In the genomic region with DNA sequence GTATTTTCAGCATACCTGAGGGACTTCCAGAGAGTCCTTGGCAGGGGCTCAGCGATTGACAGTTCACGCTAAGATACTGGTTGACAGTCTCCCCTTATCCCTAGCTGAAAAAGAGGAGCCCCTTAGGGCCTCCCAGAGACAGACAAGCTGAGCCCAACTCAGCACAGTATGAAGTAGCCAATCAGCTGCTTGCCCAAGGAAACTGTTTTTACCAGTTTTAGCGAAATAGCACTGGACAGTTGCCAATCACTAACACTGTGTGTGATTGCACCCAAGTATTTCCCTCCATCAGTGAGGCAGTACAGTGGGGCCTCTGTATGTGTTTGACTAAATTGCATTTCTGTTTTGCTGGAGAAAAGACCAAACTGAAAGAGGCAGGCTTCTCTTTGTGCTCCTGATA, we compare ENCODE assay signal across 32 cellular contexts. TPM values are rescaled to one million over a fixed set of nuclear protein-coding genes. Genes with fewer than 3 reads are reported as not detected.
DNase-seq lines count a peak whose midpoint lies in the region; ATAC-seq and TF ChIP-seq lines count a peak whose summit lies in the region.
"Had no signal": no experiment of that assay in that cellular context is flagged by ENCODE, and none has a peak within 500 bp of the region (broad histone marks: within the 10 kb centered on the region; RNA-seq: fewer than 3 reads in every experiment).

No MANE protein-coding gene starts in this region.

- H3K9ac ChIP-seq in IMR-90 (ENCODE audit: low read depth, low read length): no peak overlapping the region
- H3K9ac ChIP-seq: KMS-11 had no signal

- TF ChIP-seq POLR2A in IMR-90 (IDR thresholded peaks at IDR 0.05; ENCODE audit: low read depth, low read length): no peak
- no peak for TF ChIP-seq POLR2A in spleen (IDR thresholded peaks at IDR 0.05)

- no peak overlapping the region for H3K56ac ChIP-seq in IMR-90 (ENCODE audit: extremely low read depth, insufficient read depth, low read length)

- H3K36me3 ChIP-seq in IMR-90 (ENCODE audit: control insufficient read depth, insufficient read depth, low read length): peaks cover 54% of the 10 kb centered on the region
- H3K36me3 ChIP-seq in spleen: peaks cover 0 to 42% (median 2%) of the 10 kb centered on the region in 6 donors
- H3K36me3 ChIP-seq: ovary had no signal

- intact Hi-C loops in CD4-positive, alpha-beta T cell (cut with DNase I, micrococcal nuclease): no loop called here
- intact Hi-C loops in IMR-90 (cut with micrococcal nuclease): no loop called here
- intact Hi-C loops in spleen (cut with DNase I; ENCODE audit: low total_unique reads): no loop called here

- in situ Hi-C loops in IMR-90 (cut with MboI; ENCODE audit: low sequenced_read_pairs): no loop called here

- H3K4me1 ChIP-seq in IMR-90 (ENCODE audit: control insufficient read depth, insufficient read depth, low read length): peaks cover 2% of the 10 kb centered on the region; the same call in 1 of the 2 replicates
- peaks cover 0 to 7% (median 0%) of the 10 kb centered on the region in 6 donors for H3K4me1 ChIP-seq in spleen
- H3K4me1 ChIP-seq: tibial artery had no signal

- TF ChIP-seq RAD21 in IMR-90 (IDR thresholded peaks at IDR 0.05; ENCODE audit: low read length): no peak

- H3K27ac Mint-ChIP-seq in CD4-positive, alpha-beta T cell: peak overlapping the region; percentile 33
- H3K27ac Mint-ChIP-seq: stimulated activated naive CD8-positive, alpha-beta T cell treated with anti-CD3 and anti-CD28 coated beads, Interleukin-15, amount 100 ng/mL, for 72 hours had no signal

- H2AK9ac ChIP-seq in IMR-90 (replicated peaks; ENCODE audit: low read depth, low read length, poor library complexity): no peak overlapping the region

- no peak overlapping the region for H3K4me2 ChIP-seq in IMR-90 (ENCODE audit: low read depth, low read length)
- H3K4me2 ChIP-seq: hepatocyte, KMS-11, PC-9, smooth muscle cell had no signal

- H3K79me1 ChIP-seq in IMR-90 (ENCODE audit: low read depth in 1 of 2, low read length in 2 of 2): peaks cover 45 to 58% of the 10 kb centered on the region in 2 experiments

- H3K4me3 Mint-ChIP-seq in CD4-positive, alpha-beta T cell: no peak overlapping the region
- H3K4me3 Mint-ChIP-seq: central memory CD8-positive, alpha-beta T cell; stimulated activated naive CD8-positive, alpha-beta T cell treated with anti-CD3 and anti-CD28 coated beads, Interleukin-15, amount 100 ng/mL, for 72 hours had no signal

- dilution Hi-C loops in IMR-90 (cut with HindIII; ENCODE audit: low sequenced_read_pairs, unreplicated experiment): no loop called here

- H3K4me3 ChIP-seq in IMR-90 (ENCODE audit: insufficient read depth, low read depth, low read length) (no peak overlapping the region), spleen (no peak overlapping the region)
- H3K4me3 ChIP-seq: gastrocnemius medialis, GM12878, hepatocyte, ovary, PC-9, smooth muscle cell, tibial artery had no signal

- no peak for TF ChIP-seq CTCF in CD4-positive, alpha-beta T cell (IDR thresholded peaks at IDR 0.05)
- TF ChIP-seq CTCF in IMR-90 (conservative IDR thresholded peaks at IDR 0.05; ENCODE audit: low read depth, low read length) (no peak), spleen (IDR thresholded peaks at IDR 0.05 in 8 of 11, conservative IDR thresholded peaks at IDR 0.05 in 3 of 11) (no peak)

- H3K4me1 Mint-ChIP-seq in CD4-positive, alpha-beta T cell (ENCODE audit: low read depth): peaks cover 3% of the 10 kb centered on the region

- no peaks in the 10 kb centered on the region for H3K9me3 Mint-ChIP-seq in CD4-positive, alpha-beta T cell
- H3K9me3 Mint-ChIP-seq: central memory CD8-positive, alpha-beta T cell; stimulated activated naive CD8-positive, alpha-beta T cell treated with anti-CD3 and anti-CD28 coated beads, Interleukin-15, amount 100 ng/mL, for 72 hours had no signal

- no peak overlapping the region for H4K91ac ChIP-seq in IMR-90 (ENCODE audit: insufficient read depth, low read depth, low read length)

- no peak overlapping the region for H3K23ac ChIP-seq in IMR-90 (ENCODE audit: low read depth, low read length)

- H4K5ac ChIP-seq in IMR-90 (ENCODE audit: low read depth, low read length): no peak overlapping the region

- H3K27me3 ChIP-seq in CD4-positive, alpha-beta T cell (ENCODE audit: control insufficient read depth, insufficient read depth, low read length): no peaks in the 10 kb centered on the region
- H3K27me3 ChIP-seq in IMR-90 (ENCODE audit: control insufficient read depth, insufficient read depth, low read length): no peaks in the 10 kb centered on the region
- H3K27me3 ChIP-seq in spleen (replicated peaks in 1 of 7): no peaks in the 10 kb centered on the region
- H3K27me3 ChIP-seq: gastrocnemius medialis, hepatocyte, ovary, tibial artery had no signal

- H2BK15ac ChIP-seq in IMR-90 (ENCODE audit: low read depth, low read length): no peak overlapping the region

- H3K4ac ChIP-seq in IMR-90 (ENCODE audit: low read depth, low read length): no peak overlapping the region

- H3K27me3 Mint-ChIP-seq in CD4-positive, alpha-beta T cell: no peaks in the 10 kb centered on the region
- H3K27me3 Mint-ChIP-seq: central memory CD8-positive, alpha-beta T cell; stimulated activated naive CD8-positive, alpha-beta T cell treated with anti-CD3 and anti-CD28 coated beads, Interleukin-15, amount 100 ng/mL, for 72 hours had no signal

- no peak overlapping the region for H4K8ac ChIP-seq in IMR-90 (ENCODE audit: low read depth in 2 of 2, low read length in 2 of 2)

- H3K36me3 Mint-ChIP-seq in CD4-positive, alpha-beta T cell (ENCODE audit: low read depth): peaks cover 30% of the 10 kb centered on the region

- H3K14ac ChIP-seq in IMR-90 (replicated peaks; ENCODE audit: low read depth, low read length): no peak overlapping the region

- H2BK5ac ChIP-seq in IMR-90 (ENCODE audit: low read depth, low read length, poor library complexity, severe bottlenecking): no peak overlapping the region

- H3K18ac ChIP-seq in IMR-90 (ENCODE audit: low read depth, low read length): no peak overlapping the region

- CTCF ChIA-PET in CD4-positive, alpha-beta T cell (lab: Charles Lee): no interaction called here
- CTCF ChIA-PET in IMR-90 (lab: Yijun Ruan, JAX): no interaction called here

- H2AFZ ChIP-seq in IMR-90 (replicated peaks; ENCODE audit: low read length, poor library complexity): no peak overlapping the region
- H2AFZ ChIP-seq: hepatocyte, PC-9 had no signal

- peaks cover 47% of the 10 kb centered on the region for H4K20me1 ChIP-seq in IMR-90 (ENCODE audit: insufficient read depth, low read length)

- H3K9me3 ChIP-seq in CD4-positive, alpha-beta T cell (ENCODE audit: control insufficient read depth, low read length): no peaks in the 10 kb centered on the region
- no peaks in the 10 kb centered on the region for H3K9me3 ChIP-seq in IMR-90 (ENCODE audit: control insufficient read depth, insufficient read depth, low read length)
- H3K9me3 ChIP-seq in spleen: no peaks in the 10 kb centered on the region
- H3K9me3 ChIP-seq: gastrocnemius medialis, ovary, tibial artery had no signal

- H3K27ac ChIP-seq in CD4-positive, alpha-beta T cell (ENCODE audit: low read depth, low read length): no peak overlapping the region
- H3K27ac ChIP-seq in IMR-90 (ENCODE audit: insufficient read depth, low read length) (no peak overlapping the region), spleen (no peak overlapping the region)
- H3K27ac ChIP-seq: gastrocnemius medialis, hepatocyte, HL-60, KMS-11, ovary, PC-9, tibial artery had no signal

- no TSS peak for BruUV-seq in IMR-90 (replicated peaks; lab: Mats Ljungman, UMichigan)

- no CpG with 5 or more reads among the region's 3 CpGs for WGBS in IMR-90 (ENCODE audit: extremely low coverage in 2 of 2, insufficient read length in 1 of 2), 2 experiments
- WGBS in spleen, 5 donors: 83 to 93% (median 90%) methylated on average over 3 of the region's 3 CpGs

- H3K9me1 ChIP-seq in IMR-90 (ENCODE audit: insufficient read depth, low read length): peaks cover 14% of the 10 kb centered on the region

- H2BK20ac ChIP-seq in IMR-90 (ENCODE audit: low read depth, low read length): no peak overlapping the region

- POLR2A ChIA-PET in CD4-positive, alpha-beta T cell (lab: Charles Lee): interaction anchor here (0.6 kb wide), 1 partner anchor 27 kb away, joined by 3 read pairs; no protein-coding TSS in a partner anchor
- POLR2A ChIA-PET in IMR-90 (lab: Charles Lee; ENCODE audit: unreplicated experiment): no interaction called here

- DNase-seq in CD4-positive, alpha-beta T cell: no peak
- DNase-seq in IMR-90: no peak
- DNase-seq in pons (ENCODE audit: low spot score): peak; percentile 90
- no peak for DNase-seq in spleen
- no peak for DNase-seq in effector CD4-positive, alpha-beta T cell
- DNase-seq in activated effector memory CD4-positive, alpha-beta T cell treated with anti-CD3 and anti-CD28 coated beads, Interleukin-2, amount 50 U/mL, for 16 hours: no peak
- DNase-seq: ACHN; activated CD4-positive, alpha-beta T cell treated with anti-CD3 and anti-CD28 coated beads, Interleukin-2, amount 50 U/mL, for 4 hours; activated CD8-positive, alpha-beta memory T cell treated with anti-CD3 and anti-CD28 coated beads, Interleukin-2, amount 50 U/mL, for 4 hours; DMS153; gastrocnemius medialis; HCEC 1CT; left cardiac atrium; NCI-H1436; NCI-H2081; NCI-H524 treated with DMSO at 0.1 percent for 48 hours; ovary; PC-9; retina; Right ventricle myocardium superior; stimulated activated CD4-positive, alpha-beta T cell treated with anti-CD3 and anti-CD28 coated beads, Interleukin-2, amount 100 ng/mL, for 24 hours; stimulated activated naive CD8-positive, alpha-beta T cell treated with anti-CD3 and anti-CD28 coated beads, Interleukin-15, amount 100 ng/mL, for 72 hours; T-helper 2 cell; tibial artery had no signal

- H2AK5ac ChIP-seq in IMR-90 (ENCODE audit: low read depth, low read length): no peak overlapping the region

- no peak overlapping the region for H2BK120ac ChIP-seq in IMR-90 (ENCODE audit: low read depth, low read length)

- ATAC-seq in CD4-positive, alpha-beta T cell (ENCODE audit: poor library complexity): no peak
- ATAC-seq in IMR-90 (ENCODE audit: low read depth) (peak; percentile 31), esophagus mucosa (peak; percentile 8), GM21526 (IDR thresholded peaks at IDR 0.05; ENCODE audit: low FRiP score, unreplicated experiment) (no peak)
- ATAC-seq: gastrocnemius medialis; GM12878; stimulated activated naive CD8-positive, alpha-beta T cell treated with anti-CD3 and anti-CD28 coated beads, Interleukin-15, amount 100 ng/mL, for 72 hours had no signal

RNA-seq across cellular contexts. Expression of a gene that starts 27.0 kb away (rescaled TPM):
- total RNA-seq in CD4-positive, alpha-beta T cell: 10 to 100 TPM; 91.6 to 94.2 TPM
- total RNA-seq in IMR-90 (2012; rRNA removed): 33.7 and 39.7 TPM in 2 replicates
- polyA plus RNA-seq in IMR-90 (2012; rRNA removed): 52.6 and 67.6 TPM in 2 replicates
- polyA plus RNA-seq in IMR-90 (2012; cell fraction: cytosol; rRNA removed): 40.2 and 51.4 TPM in 2 replicates
- polyA plus RNA-seq in IMR-90 (2012; cell fraction: nucleus; rRNA removed; ENCODE audit: low replicate concordance): 41.3 and 49.0 TPM in 2 replicates
- 80.6 TPM for total RNA-seq in esophagus mucosa
- total RNA-seq in spleen: 100 to 1,000 TPM in 3 of 7 donors, 10 to 100 TPM in 4; 69.9 to 109 (median 97.9) TPM
- polyA plus RNA-seq in spleen: 10 to 100 TPM; 63.8 to 80.6 (median 74.5) TPM

RNA-seq across cellular contexts. Expression of a gene that starts 32.0 kb away (rescaled TPM):
- 1 to 10 TPM; 7.2 to 7.9 TPM for total RNA-seq in CD4-positive, alpha-beta T cell
- total RNA-seq in IMR-90 (2012; rRNA removed) (4.4 and 6.5 TPM in 2 replicates), esophagus mucosa (10.5 TPM), spleen (10 to 100 TPM in 5 of 7 donors, 1 to 10 TPM in 2; 6.4 to 18.6 (median 16.0) TPM)
- polyA plus RNA-seq in IMR-90 (2012; rRNA removed) (28.7 and 30.2 TPM in 2 replicates), spleen (10 to 100 TPM; 10.5 to 12.0 (median 11.9) TPM)
- 21.5 and 31.3 TPM in 2 replicates for polyA plus RNA-seq in IMR-90 (2012; cell fraction: cytosol; rRNA removed)
- polyA plus RNA-seq in IMR-90 (2012; cell fraction: nucleus; rRNA removed; ENCODE audit: low replicate concordance): 26.5 and 45.9 TPM in 2 replicates

Comparison
In these comparisons a context has a peak if more than half of its experiments do, and no peak if none do; other contexts are left out.
1. ATAC-seq: peak in IMR-90 (single experiment) and esophagus mucosa (single experiment); none in CD4-positive, alpha-beta T cell (single experiment) and GM21526 (single experiment).